8 cellular contexts compared by ENCODE assay signal in the genomic region with DNA sequence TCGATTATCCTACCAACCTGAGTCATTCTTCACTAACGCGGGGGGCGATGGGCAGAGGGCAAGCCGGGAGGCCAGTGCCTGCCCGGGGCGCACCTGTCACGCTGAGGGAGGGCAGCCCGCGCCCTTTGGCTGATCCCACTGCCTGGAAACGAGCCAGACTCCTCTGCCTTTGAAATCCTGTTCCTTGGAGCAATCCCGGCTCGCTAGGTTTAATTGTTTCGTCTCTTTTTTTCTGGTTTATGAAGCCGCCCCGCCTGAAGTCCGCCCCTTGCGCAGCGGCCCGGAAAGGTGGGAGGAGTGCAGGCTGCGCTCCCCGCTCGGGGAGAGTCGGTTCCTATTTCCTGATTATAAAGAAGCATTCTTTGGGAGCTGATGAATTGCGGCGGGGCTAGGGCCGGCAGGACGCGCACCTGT.
DNase-seq lines count a peak whose midpoint lies in the region; ATAC-seq, FAIRE-seq and TF ChIP-seq lines count a peak whose summit lies in the region.

No MANE protein-coding gene starts in this region.

- no peaks in the 10 kb centered on the region for H3K79me1 ChIP-seq in H1 (ENCODE audit: low read depth, low read length)

- H2BK12ac ChIP-seq in H1 (ENCODE audit: low read depth, low read length), result no peak overlapping the region

- H3K27ac ChIP-seq in HUES6 (ENCODE audit: low read depth, low read length) (no peak overlapping the region), H1 (ENCODE audit: low read depth, low read length) (peak overlapping the region; percentile 36; the same call in 1 of the 2 replicates), parathyroid adenoma (no peak overlapping the region)

- peak overlapping the region; percentile 64 for H3K56ac ChIP-seq in H1 (replicated peaks; ENCODE audit: insufficient read length, low read depth, low read length)

- no peak for TF ChIP-seq EP300 in H1 (IDR thresholded peaks at IDR 0.05; ENCODE audit: borderline replicate concordance in 1 of 2, low read depth in 2 of 2, low read length in 2 of 2)

- H2BK20ac ChIP-seq in H1 (ENCODE audit: low read length), result no peak overlapping the region

- POLR2A ChIA-PET in H1 (lab: Charles Lee; ENCODE audit: partially characterized antibody), result interaction anchor here (0.9 kb wide), 1 partner anchor 39 kb away, joined by 3 read pairs; no protein-coding TSS in a partner anchor

- H3K4me1 ChIP-seq in HUES6 (ENCODE audit: control insufficient read depth, insufficient read depth, low read length), result peaks cover 28% of the 10 kb centered on the region
- H3K4me1 ChIP-seq in H1 (replicated peaks in 1 of 4; ENCODE audit: control insufficient read depth in 3 of 4, insufficient read depth in 4 of 4, low read length in 3 of 4), result peaks cover 2 to 12% (median 5%) of the 10 kb centered on the region in 4 experiments; a peak in 5 of 7 replicates
- no peaks in the 10 kb centered on the region for H3K4me1 ChIP-seq in parathyroid adenoma

- H3K4me2 ChIP-seq in H1 (ENCODE audit: insufficient read depth in 1 of 2, low read depth in 2 of 2, low read length in 2 of 2) (peak overlapping the region; percentile 70 to 84), parathyroid adenoma (ENCODE audit: low read length) (peak overlapping the region; percentile 59)

- no peaks in the 10 kb centered on the region for H3K79me2 ChIP-seq in H1 (ENCODE audit: control insufficient read depth in 1 of 2, insufficient read depth in 2 of 2, low read length in 2 of 2)
- H3K79me2 ChIP-seq in parathyroid adenoma, result no peaks in the 10 kb centered on the region

- WGBS in H1 (ENCODE audit: extremely low coverage in 1 of 2, insufficient coverage in 1 of 2, insufficient read length in 1 of 2, insufficient replicate concordance in 2 of 2, low coverage in 1 of 2, low lambda C conversion rate in 2 of 2, missing lambda C conversion rate in 1 of 2), 2 experiments, result 0% methylated on average over 13 of the region's 29 CpGs; no CpG with 5 or more reads in 1 of the 2 experiments

- H3K23ac ChIP-seq in H1 (ENCODE audit: insufficient read length), result no peak overlapping the region

- H3K9me3 ChIP-seq in HUES6 (ENCODE audit: control insufficient read depth, insufficient read depth, low read depth, low read length) (peaks cover 2% of the 10 kb centered on the region; the same call in 1 of the 2 replicates), H1 (ENCODE audit: insufficient read depth in 2 of 2, low read depth in 1 of 2, low read length in 1 of 2) (no peaks in the 10 kb centered on the region), parathyroid adenoma (ENCODE audit: control insufficient read depth, low read length) (no peaks in the 10 kb centered on the region)

- 0 out of 2 replicates have a peak, but pooled peaks cover 2% of the 10 kb centered on the region for H3K23me2 ChIP-seq in H1 (ENCODE audit: low read depth, low read length)

- H4K5ac ChIP-seq in H1 (ENCODE audit: insufficient read length, low read depth, low read length), result peak overlapping the region; percentile 62

- CTCF ChIA-PET in H1 (lab: Charles Lee; ENCODE audit: partially characterized antibody), result interaction anchor here (1.1 kb wide), 1 partner anchor 136 kb away, joined by 3 read pairs; no protein-coding TSS in a partner anchor

- H3K18ac ChIP-seq in H1 (ENCODE audit: extremely low read depth, low read length), result no peak overlapping the region; the same call in 1 of the 2 replicates

- no peak overlapping the region for H3K4ac ChIP-seq in H1 (replicated peaks; ENCODE audit: insufficient read length, low read depth, low read length)

- no peaks in the 10 kb centered on the region for H4K20me1 ChIP-seq in H1 (replicated peaks in 1 of 2; ENCODE audit: control insufficient read depth in 1 of 2, insufficient read depth in 2 of 2, low read length in 2 of 2)

- FAIRE-seq in H1 (lab: Jason Lieb, UNC), result peak; percentile 78

- DNase-seq in ELR (ENCODE audit: low read depth), result peak; percentile 0
- DNase-seq in SW480 (ENCODE audit: low spot score), result peak; percentile 89
- DNase-seq in H1 (ENCODE audit: low read depth in 1 of 2, low spot score in 2 of 2), result peak; percentile 3 to 49

- TF ChIP-seq POLR2A in H1 (IDR thresholded peaks at IDR 0.05; ENCODE audit: control extremely low read depth in 1 of 2, low read depth in 2 of 2, low read length in 2 of 2), result no peak

- H2BK5ac ChIP-seq in H1 (ENCODE audit: low read depth, low read length), result no peak overlapping the region; the same call in 1 of the 2 replicates

- H4K91ac ChIP-seq in H1 (replicated peaks; ENCODE audit: insufficient read length, low read length), result no peak overlapping the region

- H2BK15ac ChIP-seq in H1 (ENCODE audit: low read length), result no peak overlapping the region

- no peak for TF ChIP-seq RAD21 in H1 (IDR thresholded peaks at IDR 0.05 in 1 of 2, conservative IDR thresholded peaks at IDR 0.05 in 1 of 2; ENCODE audit: low read depth in 2 of 2, low read length in 2 of 2)

- H2AFZ ChIP-seq in H1 (ENCODE audit: low read length) (no peak overlapping the region), parathyroid adenoma (peak overlapping the region; percentile 33)

- H3K27me3 ChIP-seq in HUES6 (ENCODE audit: control insufficient read depth, insufficient read depth, low read length) (peaks cover 27% of the 10 kb centered on the region), H1 (replicated peaks in 1 of 4; ENCODE audit: control insufficient read depth in 3 of 4, extremely low read depth in 1 of 4, insufficient read depth in 3 of 4, low read length in 3 of 4) (no peaks in the 10 kb centered on the region), parathyroid adenoma (ENCODE audit: control insufficient read depth, insufficient read depth, low read length) (no peaks in the 10 kb centered on the region)

- no peak overlapping the region; the same call in 1 of the 2 replicates for H4K8ac ChIP-seq in H1 (ENCODE audit: extremely low read depth, insufficient read depth, low read length)

- peak overlapping the region; percentile 51 for H3K4me3 ChIP-seq in HUES6 (ENCODE audit: low read depth, low read length)
- peak overlapping the region; percentile 24 to 57 (median 35); a peak in 7 of 8 replicates for H3K4me3 ChIP-seq in H1 (ENCODE audit: extremely low read depth in 1 of 4, insufficient read depth in 2 of 4, low read depth in 3 of 4, low read length in 4 of 4)
- H3K4me3 ChIP-seq in parathyroid adenoma (ENCODE audit: low read depth, low read length), result no peak overlapping the region

- no peak overlapping the region for H3K14ac ChIP-seq in H1 (ENCODE audit: insufficient read length)

- H2AK5ac ChIP-seq in H1 (ENCODE audit: low read depth, low read length), result no peak overlapping the region

- H3K9ac ChIP-seq in HUES6 (ENCODE audit: low read length), result peak overlapping the region; percentile 39
- H3K9ac ChIP-seq in H1 (replicated peaks in 1 of 4; ENCODE audit: extremely low read depth in 1 of 4, low read depth in 3 of 4, low read length in 3 of 4), result no peak overlapping the region
- no peak overlapping the region for H3K9ac ChIP-seq in parathyroid adenoma

- H2BK120ac ChIP-seq in H1 (replicated peaks; ENCODE audit: low read depth, low read length), result no peak overlapping the region

- H3K36me3 ChIP-seq in HUES6 (ENCODE audit: control insufficient read depth, insufficient read depth, low read length) (no peaks in the 10 kb centered on the region), H1 (ENCODE audit: control insufficient read depth in 2 of 4, insufficient read depth in 4 of 4, low read length in 3 of 4) (no peaks in the 10 kb centered on the region), parathyroid adenoma (ENCODE audit: control insufficient read depth, insufficient read depth, low read length) (no peaks in the 10 kb centered on the region)

- TF ChIP-seq CTCF in H1 (IDR thresholded peaks at IDR 0.05; ENCODE audit: control extremely low read depth in 1 of 3, insufficient read depth in 1 of 3, low read depth in 1 of 3, low read length in 3 of 3), result no peak
- no peak for TF ChIP-seq CTCF in parathyroid adenoma (IDR thresholded peaks at IDR 0.05)

- ATAC-seq in GM21717 (IDR thresholded peaks at IDR 0.05; ENCODE audit: unreplicated experiment), result no peak
- no peak for ATAC-seq in HG03378 (IDR thresholded peaks at IDR 0.05; ENCODE audit: unreplicated experiment)
- ATAC-seq in HG03354 (IDR thresholded peaks at IDR 0.05; ENCODE audit: poor library complexity, severe bottlenecking, unreplicated experiment), result no peak

TF ChIP-seq in H1, 55 proteins besides CTCF, POLR2A, EP300 and RAD21 (continues in another document):
- TF ChIP-seq, protein P1, sequence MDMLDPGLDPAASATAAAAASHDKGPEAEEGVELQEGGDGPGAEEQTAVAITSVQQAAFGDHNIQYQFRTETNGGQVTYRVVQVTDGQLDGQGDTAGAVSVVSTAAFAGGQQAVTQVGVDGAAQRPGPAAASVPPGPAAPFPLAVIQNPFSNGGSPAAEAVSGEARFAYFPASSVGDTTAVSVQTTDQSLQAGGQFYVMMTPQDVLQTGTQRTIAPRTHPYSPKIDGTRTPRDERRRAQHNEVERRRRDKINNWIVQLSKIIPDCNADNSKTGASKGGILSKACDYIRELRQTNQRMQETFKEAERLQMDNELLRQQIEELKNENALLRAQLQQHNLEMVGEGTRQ (IDR thresholded peaks at IDR 0.05; ENCODE audit: low read length), result no peak
- TF ChIP-seq, protein P2, sequence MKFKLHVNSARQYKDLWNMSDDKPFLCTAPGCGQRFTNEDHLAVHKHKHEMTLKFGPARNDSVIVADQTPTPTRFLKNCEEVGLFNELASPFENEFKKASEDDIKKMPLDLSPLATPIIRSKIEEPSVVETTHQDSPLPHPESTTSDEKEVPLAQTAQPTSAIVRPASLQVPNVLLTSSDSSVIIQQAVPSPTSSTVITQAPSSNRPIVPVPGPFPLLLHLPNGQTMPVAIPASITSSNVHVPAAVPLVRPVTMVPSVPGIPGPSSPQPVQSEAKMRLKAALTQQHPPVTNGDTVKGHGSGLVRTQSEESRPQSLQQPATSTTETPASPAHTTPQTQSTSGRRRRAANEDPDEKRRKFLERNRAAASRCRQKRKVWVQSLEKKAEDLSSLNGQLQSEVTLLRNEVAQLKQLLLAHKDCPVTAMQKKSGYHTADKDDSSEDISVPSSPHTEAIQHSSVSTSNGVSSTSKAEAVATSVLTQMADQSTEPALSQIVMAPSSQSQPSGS (IDR thresholded peaks at IDR 0.05; ENCODE audit: low read length), result no peak
- TF ChIP-seq, protein P3, sequence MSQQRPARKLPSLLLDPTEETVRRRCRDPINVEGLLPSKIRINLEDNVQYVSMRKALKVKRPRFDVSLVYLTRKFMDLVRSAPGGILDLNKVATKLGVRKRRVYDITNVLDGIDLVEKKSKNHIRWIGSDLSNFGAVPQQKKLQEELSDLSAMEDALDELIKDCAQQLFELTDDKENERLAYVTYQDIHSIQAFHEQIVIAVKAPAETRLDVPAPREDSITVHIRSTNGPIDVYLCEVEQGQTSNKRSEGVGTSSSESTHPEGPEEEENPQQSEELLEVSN (IDR thresholded peaks at IDR 0.05), result no peak
- TF ChIP-seq, protein P4, sequence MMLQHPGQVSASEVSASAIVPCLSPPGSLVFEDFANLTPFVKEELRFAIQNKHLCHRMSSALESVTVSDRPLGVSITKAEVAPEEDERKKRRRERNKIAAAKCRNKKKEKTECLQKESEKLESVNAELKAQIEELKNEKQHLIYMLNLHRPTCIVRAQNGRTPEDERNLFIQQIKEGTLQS (IDR thresholded peaks at IDR 0.05; ENCODE audit: insufficient read depth, low read depth, low read length), result no peak
- TF ChIP-seq SIN3A (conservative IDR thresholded peaks at IDR 0.05 in 1 of 2, IDR thresholded peaks at IDR 0.05 in 1 of 2; ENCODE audit: low read depth in 1 of 2, low read length in 2 of 2) (no peak), GABPA (IDR thresholded peaks at IDR 0.05; ENCODE audit: borderline replicate concordance, insufficient read depth, low read length) (no peak)

Comparison
In these comparisons a context has a peak if more than half of its experiments do, and no peak if none do; other contexts are left out.
1. DNase-seq: peak in every context shown above with its lines; median percentile 89 in SW480; 26 in H1; 0 in ELR.